Comparison of ENCODE assay signal across 8 cellular contexts in genomic region chr16:75305364-75306101, GRCh38. TPM values are rescaled to one million over a fixed set of nuclear protein-coding genes. Genes with fewer than 3 reads are reported as not detected.
A peak's percentile ranks its signal among the peaks of the same experiment; 100 is the strongest.
DNase-seq lines count a peak whose midpoint lies in the region; ATAC-seq and TF ChIP-seq lines count a peak whose summit lies in the region.

No MANE protein-coding gene starts in this region.

- DNase-seq in AG04450 (ENCODE audit: low read depth, low spot score) (peak; percentile 99), RKO (ENCODE audit: low spot score) (peak; percentile 100), amniotic stem cell (lab: John Stamatoyannopoulos, UW) (peak; percentile 99), iPS-NIHi7 (ENCODE audit: extremely low spot score) (peak; percentile 56)
- DNase-seq in stimulated activated CD4-positive, alpha-beta T cell treated with anti-CD3 and anti-CD28 coated beads, Interleukin-1b, Interleukin-23, amount 100 ng/mL, for 24 hours (ENCODE audit: low read depth in 4 of 4, low spot score in 1 of 4) = peak; percentile 17 to 60 (median 34)

- POLR2A ChIA-PET in AG04450 (lab: Yijun Ruan, JAX) = interaction anchor here (0.7 to 3.4 kb wide), 11 partner anchors 12 to 73 kb away, joined by 3 to 18 read pairs (median 4); partner anchors contain the start of gene BCAR1

- H3K9me3 ChIP-seq in AG04450 (ENCODE audit: control insufficient read depth, insufficient read depth, low read length) = no peaks in the 10 kb centered on the region

- peak overlapping the region; percentile 99 for H3K27ac ChIP-seq in AG04450 (ENCODE audit: low read depth, low read length)

- peak; percentile 87 for ATAC-seq in GM18520 (IDR thresholded peaks at IDR 0.05; ENCODE audit: unreplicated experiment)
- peak; percentile 92 for ATAC-seq in HG03432 (IDR thresholded peaks at IDR 0.05; ENCODE audit: unreplicated experiment)
- no peak for ATAC-seq in HG02623 (IDR thresholded peaks at IDR 0.05; ENCODE audit: unreplicated experiment)

- H3K27me3 ChIP-seq in AG04450 (ENCODE audit: control insufficient read depth, insufficient read depth, low read length) = no peaks in the 10 kb centered on the region

- CTCF ChIA-PET in AG04450 (lab: Charles Lee) = interaction anchor here (0.8 to 2.1 kb wide), 8 partner anchors 12 to 99 kb away, joined by 3 to 9 read pairs (median 3); no protein-coding TSS in a partner anchor

- H3K4me3 ChIP-seq in AG04450 (ENCODE audit: low read depth, low read length) = peak overlapping the region; percentile 22; the same call in 1 of the 2 replicates

- no peak for TF ChIP-seq CTCF in AG04450 (IDR thresholded peaks at IDR 0.05; ENCODE audit: low read depth, low read length)

RNA-seq across cellular contexts. Expression of gene BCAR1, which starts 54.1 kb away (rescaled TPM):
- 16.1 and 26.9 TPM in 2 replicates for polyA plus RNA-seq in AG04450 (2011; rRNA removed)
- polyA minus RNA-seq in AG04450 (2011; rRNA and poly(A)+ RNA removed) = 20.3 and 25.8 TPM in 2 replicates

Comparison
In these comparisons a context has a peak if more than half of its experiments do, and no peak if none do; other contexts are left out.
1. DNase-seq: peak in every context shown above with its lines; median percentile 100 in RKO; 99 in AG04450; 99 in amniotic stem cell; 56 in iPS-NIHi7; 34 in stimulated activated CD4-positive, alpha-beta T cell treated with anti-CD3 and anti-CD28 coated beads, Interleukin-1b, Interleukin-23, amount 100 ng/mL, for 24 hours.